ENCODE assay signal across 8 cellular contexts in the genomic region with DNA sequence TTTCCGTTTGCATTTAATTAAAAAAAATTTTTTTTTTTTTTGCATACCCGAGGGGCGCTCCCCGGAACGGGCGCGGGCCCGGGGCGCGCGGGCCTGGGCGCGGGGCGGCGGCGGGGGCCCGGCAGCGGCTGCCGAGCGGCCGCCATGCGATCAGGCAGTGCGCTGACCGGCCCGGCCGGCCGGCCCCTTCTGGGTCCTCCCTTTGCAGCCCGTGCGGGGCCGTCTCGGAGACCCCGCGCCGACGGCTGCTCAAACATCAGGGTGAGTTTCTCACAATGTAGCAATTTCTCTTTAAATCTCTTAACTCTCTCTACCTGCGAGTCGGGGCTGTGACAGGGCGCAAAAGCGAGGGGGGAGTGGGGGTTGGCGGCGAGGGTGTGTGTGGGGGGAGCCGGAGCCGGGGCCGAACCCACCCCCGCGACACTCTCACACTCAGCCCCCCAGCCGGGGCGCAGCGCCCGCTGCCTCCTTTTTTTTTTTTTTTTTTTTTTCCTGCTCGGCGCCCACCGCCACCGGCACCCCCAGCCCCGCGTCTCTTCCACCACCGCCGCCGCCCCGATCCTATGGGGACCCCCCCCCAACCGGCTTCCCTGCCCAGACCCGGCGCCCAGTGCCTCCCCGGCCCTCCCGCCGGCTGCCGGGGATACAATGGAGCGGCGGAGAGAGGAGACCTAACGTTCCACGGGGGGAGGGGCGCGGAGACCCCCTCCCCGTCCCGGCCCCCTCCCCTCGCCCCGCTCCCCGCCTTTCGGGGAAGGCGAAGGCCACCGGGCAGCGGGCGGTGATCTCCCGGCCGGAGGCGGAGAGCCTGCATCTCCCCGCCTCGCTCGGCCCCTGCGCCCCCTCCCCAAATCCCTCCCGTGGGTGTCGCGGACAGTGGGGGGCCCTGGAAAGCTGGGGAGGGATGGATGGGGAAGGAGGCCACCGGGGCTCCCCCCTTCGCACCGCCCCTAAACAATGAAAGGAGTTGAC. TPM values are rescaled to one million over a fixed set of nuclear protein-coding genes. Genes with fewer than 3 reads are reported as not detected.
DNase-seq lines count a peak whose midpoint lies in the region; ATAC-seq and TF ChIP-seq lines count a peak whose summit lies in the region.

A gene (plus strand): TSS at position 227 of the 972 bp plus-strand sequence. CDS start 64,441 bp downstream, outside the sequence.

- H3K27ac Mint-ChIP-seq in activated CD4-positive, alpha-beta T cell treated with anti-CD3 and anti-CD28 coated beads, Interleukin-2, amount 10 ng/mL, durations not matched to agents 7 days and 5 days, result peak within 1 kb of the TSS; percentile 96

- peak within 1 kb of the TSS; percentile 95 to 99 for H3K27ac ChIP-seq in coronary artery

- POLR2A ChIA-PET in activated CD4-positive, alpha-beta T cell treated with anti-CD3 and anti-CD28 coated beads, Interleukin-2, amount 10 ng/mL, durations not matched to agents 7 days and 5 days (lab: Charles Lee), result interaction anchor here (0.6 to 1.0 kb wide), 3 partner anchors 11 to 260 kb away, joined by 4 read pairs; a partner anchor contains a TSS

- H3K36me3 Mint-ChIP-seq in activated CD4-positive, alpha-beta T cell treated with anti-CD3 and anti-CD28 coated beads, Interleukin-2, amount 10 ng/mL, durations not matched to agents 7 days and 5 days (ENCODE audit: low read depth), result peaks cover 24% of the 10 kb centered on the region

- H3K9me3 Mint-ChIP-seq in activated CD4-positive, alpha-beta T cell treated with anti-CD3 and anti-CD28 coated beads, Interleukin-2, amount 10 ng/mL, durations not matched to agents 7 days and 5 days, result no peaks in the 10 kb centered on the region

- DNase-seq in AG10803 (ENCODE audit: low read depth) (peak; percentile 77), NCI-H345 (lab: John Stamatoyannopoulos, UW) (peak; percentile 62), coronary artery (ENCODE audit: low spot score) (peak; percentile 85), left kidney (ENCODE audit: low read depth, low spot score) (peak; percentile 95)
- DNase-seq in activated CD4-positive, alpha-beta T cell treated with anti-CD3 and anti-CD28 coated beads, Interleukin-2, amount 10 ng/mL, durations not matched to agents 7 days and 5 days, result peak; percentile 85
- DNase-seq in stimulated activated CD4-positive, alpha-beta T cell treated with anti-CD3 and anti-CD28 coated beads, Interleukin-1b, Interleukin-23, amount 100 ng/mL, for 4 hours (ENCODE audit: low read depth in 2 of 2), result peak; percentile 54 to 78

- peak within 1 kb of the TSS; percentile 84 for H3K4me3 ChIP-seq in AG10803 (ENCODE audit: low read length)
- peak within 1 kb of the TSS; percentile 100 for H3K4me3 ChIP-seq in coronary artery

- peak within 1 kb of the TSS; percentile 93 for H3K4me3 Mint-ChIP-seq in activated CD4-positive, alpha-beta T cell treated with anti-CD3 and anti-CD28 coated beads, Interleukin-2, amount 10 ng/mL, durations not matched to agents 7 days and 5 days

- H3K4me1 Mint-ChIP-seq in activated CD4-positive, alpha-beta T cell treated with anti-CD3 and anti-CD28 coated beads, Interleukin-2, amount 10 ng/mL, durations not matched to agents 7 days and 5 days, result peaks cover 31% of the 10 kb centered on the region

- no peaks in the 10 kb centered on the region for H3K27me3 Mint-ChIP-seq in activated CD4-positive, alpha-beta T cell treated with anti-CD3 and anti-CD28 coated beads, Interleukin-2, amount 10 ng/mL, durations not matched to agents 7 days and 5 days

- CTCF ChIA-PET in activated CD4-positive, alpha-beta T cell treated with anti-CD3 and anti-CD28 coated beads, Interleukin-2, amount 10 ng/mL, durations not matched to agents 7 days and 5 days (lab: Charles Lee), result interaction anchor here (0.6 to 2.2 kb wide), 4 partner anchors 10 to 147 kb away, joined by 3 to 11 read pairs (median 4); a partner anchor contains a TSS

- ATAC-seq in GM18909 (IDR thresholded peaks at IDR 0.05; ENCODE audit: poor library complexity, unreplicated experiment) (peak; percentile 54), HG03139 (IDR thresholded peaks at IDR 0.05; ENCODE audit: unreplicated experiment) (peak; percentile 31)

- TF ChIP-seq CTCF in AG10803 (conservative IDR thresholded peaks at IDR 0.05; ENCODE audit: low read length) (no peak), coronary artery (IDR thresholded peaks at IDR 0.05) (no peak)

RNA-seq across cellular contexts. Expression of the gene that starts here (rescaled TPM):
- total RNA-seq in activated CD4-positive, alpha-beta T cell treated with anti-CD3 and anti-CD28 coated beads, Interleukin-2, amount 10 ng/mL, durations not matched to agents 7 days and 5 days, result 10 to 100 TPM; 23.3 to 25.5 TPM

Comparison
In these comparisons a context has a peak if more than half of its experiments do, and no peak if none do; other contexts are left out.
1. Peak in every context shown above with its lines: DNase-seq, ATAC-seq, H3K4me3 ChIP-seq and H3K27ac ChIP-seq.